Comparison of ENCODE assay signal across 12 cellular contexts in the genomic region with DNA sequence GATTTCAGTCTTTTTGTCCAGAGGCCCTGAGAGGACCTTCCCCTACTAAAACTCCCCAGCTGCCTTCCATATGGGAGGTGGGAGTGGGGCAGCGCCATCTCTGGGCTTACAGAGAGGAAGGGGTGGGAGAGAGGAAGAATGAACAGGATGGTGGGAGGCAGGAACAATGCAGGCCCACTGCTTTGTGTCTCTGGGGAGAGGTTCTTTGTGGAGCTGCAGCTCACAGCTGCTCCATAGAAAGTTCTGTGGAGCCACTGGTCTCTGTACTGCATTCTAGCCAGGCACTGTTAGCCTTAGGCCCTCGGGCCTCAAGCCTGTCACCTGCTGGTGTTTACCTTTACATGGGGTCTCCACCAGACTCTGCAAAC. TPM values are rescaled to one million over a fixed set of nuclear protein-coding genes. Genes with fewer than 3 reads are reported as not detected.
DNase-seq lines count a peak whose midpoint lies in the region; ATAC-seq, FAIRE-seq and TF ChIP-seq lines count a peak whose summit lies in the region.
"Had no signal": no experiment of that assay in that cellular context is flagged by ENCODE, and none has a peak within 500 bp of the region (broad histone marks: within the 10 kb centered on the region; RNA-seq: fewer than 3 reads in every experiment).

No MANE protein-coding gene starts in this region.

- no peak for TF ChIP-seq POLR2A in GM12892 (IDR thresholded peaks at IDR 0.05; ENCODE audit: low read depth, low read length)

- H3K9me3 ChIP-seq in WERI-Rb-1 (ENCODE audit: severe bottlenecking) (no peaks in the 10 kb centered on the region), lung (ENCODE audit: control insufficient read depth in 2 of 2, insufficient read depth in 1 of 2, low read length in 1 of 2) (no peaks in the 10 kb centered on the region)

- no peak for ATAC-seq in lung (ENCODE audit: insufficient read depth, low FRiP score)
- ATAC-seq: activated CD4-positive, alpha-beta T cell treated with anti-CD3 and anti-CD28 coated beads for 36 hours; activated naive CD4-positive, alpha-beta T cell treated with anti-CD3 and anti-CD28 coated beads, Interleukin-2, amount 50 U/mL, for 72 hours had no signal

- FAIRE-seq in GM12892 (lab: Jason Lieb, UNC) = no peak

- DNase-seq in NCI-H1694 (lab: John Stamatoyannopoulos, UW) (peak; percentile 82), NCI-H1694 treated with DMSO at 0.1 percent for 48 hours (lab: John Stamatoyannopoulos, UW) (no peak), WERI-Rb-1 (peak; percentile 38), lung (ENCODE audit: low spot score) (no peak), substantia nigra (lab: John Stamatoyannopoulos, UW) (peak in 2 of 49 donors; percentile 36 to 55), MV-4-11 (lab: John Stamatoyannopoulos, UW) (no peak), GM12892 (ENCODE audit: insufficient read length) (no peak)
- DNase-seq in activated T-cell treated with anti-CD3 and anti-CD28 coated beads, Interleukin-2, amount 50 U/mL, for 48 hours = no peak
- DNase-seq: activated CD4-positive, alpha-beta T cell treated with anti-CD3 and anti-CD28 coated beads for 36 hours had no signal

- peaks cover 14 to 24% of the 10 kb centered on the region in 2 donors for H3K4me1 ChIP-seq in lung (ENCODE audit: control insufficient read depth in 2 of 2, insufficient read depth in 2 of 2, low read length in 2 of 2)

- H3K36me3 ChIP-seq in WERI-Rb-1 = peaks cover 5% of the 10 kb centered on the region; the same call in 1 of the 2 replicates
- H3K36me3 ChIP-seq in lung (ENCODE audit: control insufficient read depth in 2 of 2, insufficient read depth in 2 of 2, low read length in 2 of 2) = no peaks in the 10 kb centered on the region

- TF ChIP-seq CTCF in WERI-Rb-1 (IDR thresholded peaks at IDR 0.05; ENCODE audit: low read depth, low read length) (no peak), lung (IDR thresholded peaks at IDR 0.05; ENCODE audit: control extremely low read depth, extremely low read depth) (no peak)

- peak overlapping the region; percentile 78 for H3K27ac ChIP-seq in WERI-Rb-1
- peak overlapping the region; percentile 77 to 89 for H3K27ac ChIP-seq in lung (ENCODE audit: low read depth in 1 of 2, low read length in 1 of 2)
- H3K27ac ChIP-seq in substantia nigra (ENCODE audit: low read depth, low read length, poor library complexity, severe bottlenecking) = peak overlapping the region; percentile 97

- WGBS in lung, 2 donors = 62 to 72% methylated on average over 2 of the region's 2 CpGs

- no peaks in the 10 kb centered on the region for H3K27me3 ChIP-seq in WERI-Rb-1 (ENCODE audit: insufficient read depth, low read depth, severe bottlenecking)
- H3K27me3 ChIP-seq in lung (ENCODE audit: control insufficient read depth, insufficient read depth) = no peaks in the 10 kb centered on the region

- H3K4me3 ChIP-seq in WERI-Rb-1 (ENCODE audit: low read depth, low read length) (no peak overlapping the region), lung (no peak overlapping the region)

RNA-seq across cellular contexts. Expression of gene A3GALT2, which starts 43.7 kb away (rescaled TPM):
- total RNA-seq in lung = under 1 TPM in 1 of 2 donors, not detected in 1; 0.28 TPM
- under 1 TPM in 1 of 2 donors, not detected in 1; 0.07 TPM for polyA plus RNA-seq in lung
- not detected for polyA plus RNA-seq in GM12892 (2012; ENCODE audit: missing spikeins)
- total RNA-seq: A172; activated CD4-positive, alpha-beta T cell treated with anti-CD3 and anti-CD28 coated beads for 36 hours; activated naive CD4-positive, alpha-beta T cell treated with anti-CD3 and anti-CD28 coated beads, Interleukin-2, amount 50 U/mL, for 72 hours had no signal
- polyA plus RNA-seq: thymus had no signal

Comparison
In these comparisons a context has a peak if more than half of its experiments do, and no peak if none do; other contexts are left out.
1. DNase-seq: peak in NCI-H1694 (single experiment) and WERI-Rb-1 (single experiment); none in NCI-H1694 treated with DMSO at 0.1 percent for 48 hours (single experiment), lung (single experiment), MV-4-11 (single experiment), activated T-cell treated with anti-CD3 and anti-CD28 coated beads, Interleukin-2, amount 50 U/mL, for 48 hours (0 of 2) and GM12892 (single experiment).
2. Peak in every context shown above with its lines, with median percentiles within 50 percentile points of each other: H3K27ac ChIP-seq.